29 cellular contexts compared by ENCODE assay signal in genomic region chr11:62847767-62848314, GRCh38. TPM values are rescaled to one million over a fixed set of nuclear protein-coding genes. Genes with fewer than 3 reads are reported as not detected.
"Had no signal": no experiment of that assay in that cellular context is flagged by ENCODE, and none has a peak within 500 bp of the region (broad histone marks: within the 10 kb centered on the region; RNA-seq: fewer than 3 reads in every experiment).

No MANE protein-coding gene starts in this region.

- H3K27me3 ChIP-seq: adrenal gland, right atrium auricular region, thyroid gland had no signal

- H3K36me3 ChIP-seq: prostate gland had no signal

- H3K4me3 ChIP-seq: adrenal gland, prostate gland, right atrium auricular region, thyroid gland had no signal

- H3K9me3 ChIP-seq: adrenal gland, prostate gland, right atrium auricular region, thyroid gland had no signal

- ATAC-seq: activated CD8-positive, alpha-beta memory T cell treated with anti-CD3 and anti-CD28 coated beads, Interleukin-2, amount 10 ng/mL, durations not matched to agents 7 days and 5 days; left lobe of liver had no signal

- FAIRE-seq: astrocyte, bronchial epithelial cell, endometrium, keratinocyte, TTC549, urothelium cell line had no signal

- H3K27ac ChIP-seq: adrenal gland, prostate gland, right atrium auricular region, thyroid gland had no signal

- DNase-seq: activated B cell treated with CpG ODN at 0.5 μM for 24 hours; activated CD4-positive, alpha-beta memory T cell treated with anti-CD3 and anti-CD28 coated beads, Interleukin-2, amount 10 ng/mL, durations not matched to agents 7 days and 5 days; activated CD4-positive, alpha-beta T cell treated with anti-CD3 and anti-CD28 coated beads for 48 hours; activated CD8-positive, alpha-beta memory T cell treated with anti-CD3 and anti-CD28 coated beads, Interleukin-2, amount 10 ng/mL, durations not matched to agents 7 days and 5 days; activated naive CD4-positive, alpha-beta T cell treated with anti-CD3 and anti-CD28 coated beads for 36 hours; activated T-cell treated with anti-CD3 and anti-CD28 coated beads, Interleukin-2, amount 50 U/mL, for 1 hour; adrenal gland; cerebellar nuclear complex; cortex of kidney; erythroblast; foreskin melanocyte; glutamatergic neuron; hypothalamus; thyroid gland had no signal

- H3K4me1 ChIP-seq: adrenal gland, right atrium auricular region, thyroid gland had no signal

RNA-seq across cellular contexts. Expression of gene TEX54, which starts 15.2 kb away (rescaled TPM):
- total RNA-seq: activated CD4-positive, alpha-beta memory T cell treated with anti-CD3 and anti-CD28 coated beads, Interleukin-2, amount 10 ng/mL, durations not matched to agents 7 days and 5 days; activated CD8-positive, alpha-beta memory T cell treated with anti-CD3 and anti-CD28 coated beads, Interleukin-2, amount 10 ng/mL, durations not matched to agents 7 days and 5 days; activated naive CD4-positive, alpha-beta T cell treated with anti-CD3 and anti-CD28 coated beads for 36 hours; adrenal gland; astrocyte; bronchial epithelial cell; left lobe of liver; lung microvascular endothelial cell; mesothelial cell of epicardium; omental fat pad; prostate gland; right atrium auricular region; skeletal muscle tissue; subcutaneous adipose tissue; thyroid gland had no signal
- polyA plus RNA-seq: keratinocyte, neural cell had no signal
